In genomic region chr20:21808863-21809664, GRCh38 we compare ENCODE assay signal across 10 cellular contexts.
DNase-seq lines count a peak whose midpoint lies in the region; ATAC-seq and TF ChIP-seq lines count a peak whose summit lies in the region.
"Had no signal": no experiment of that assay in that cellular context is flagged by ENCODE, and none has a peak within 500 bp of the region (broad histone marks: within the 10 kb centered on the region; RNA-seq: fewer than 3 reads in every experiment).

No MANE protein-coding gene starts in this region.

- in situ Hi-C loops in T47D (cut with HindIII; ENCODE audit: low pct_unique_long_range_greater_than_20kb, low sequenced_read_pairs): no loop called here

- H3K4me2 ChIP-seq in PC-9: no peak overlapping the region

- BruUV-seq in PC-9 (replicated peaks; lab: Mats Ljungman, UMichigan): no TSS peak

- 49 to 51% methylated on average over 31 of the region's 31 CpGs for WGBS in tibial nerve, 2 donors

- H3K27ac ChIP-seq in 22Rv1 (no peak overlapping the region), PC-9 (no peak overlapping the region), tibial nerve (no peak overlapping the region)
- H3K27ac ChIP-seq: skin epidermis had no signal

- H3K4me1 ChIP-seq in PC-9 (replicated peaks; ENCODE audit: insufficient read depth) (no peaks in the 10 kb centered on the region), mucosa of descending colon (ENCODE audit: low read depth) (no peaks in the 10 kb centered on the region), tibial nerve (no peaks in the 10 kb centered on the region)

- TF ChIP-seq CTCF in 22Rv1 (IDR thresholded peaks at IDR 0.05) (peak; percentile 93), PC-9 (conservative IDR thresholded peaks at IDR 0.05) (peak; percentile 90), mucosa of descending colon (IDR thresholded peaks at IDR 0.05) (peak; percentile 52), tibial nerve (IDR thresholded peaks at IDR 0.05) (peak; percentile 41 to 67 (median 55))

- no peak for TF ChIP-seq POLR2A in tibial nerve (IDR thresholded peaks at IDR 0.05)

- H4K20me1 ChIP-seq in PC-9 (ENCODE audit: insufficient read depth): no peaks in the 10 kb centered on the region

- CTCF ChIA-PET in PC-9 (lab: Charles Lee): no interaction called here

- H3F3A ChIP-seq in PC-9 (ENCODE audit: insufficient read depth, low read depth): no peaks in the 10 kb centered on the region

- ATAC-seq in GM18867 (IDR thresholded peaks at IDR 0.05; ENCODE audit: unreplicated experiment) (peak; percentile 63), mucosa of descending colon (peak; percentile 49), esophagus mucosa (no peak), GM21786 (IDR thresholded peaks at IDR 0.05; ENCODE audit: unreplicated experiment) (no peak)
- ATAC-seq: activated naive CD4-positive, alpha-beta T cell treated with anti-CD3 and anti-CD28 coated beads, Interleukin-2, amount 50 U/mL, for 72 hours had no signal

- H3K79me2 ChIP-seq in PC-9 (ENCODE audit: low read depth): no peaks in the 10 kb centered on the region

- H3K9me2 ChIP-seq in PC-9 (ENCODE audit: insufficient read depth): no peaks in the 10 kb centered on the region

- POLR2A ChIA-PET in PC-9 (lab: Charles Lee; ENCODE audit: unreplicated experiment): no interaction called here

- intact Hi-C loops in PC-9 (cut with micrococcal nuclease; ENCODE audit: unreplicated experiment) (no loop called here), mucosa of descending colon (cut with DNase I, micrococcal nuclease) (loop anchor here in 1 of 2 donors (5.0 kb wide), 1 partner anchor 503 kb away; no protein-coding TSS in a partner anchor)

- H3K4me3 ChIP-seq in PC-9 (no peak overlapping the region), mucosa of descending colon (no peak overlapping the region), tibial nerve (no peak overlapping the region)
- H3K4me3 ChIP-seq: skin epidermis had no signal

- H2AFZ ChIP-seq in PC-9: no peak overlapping the region

- peak in 1 of 2 experiments; percentile 13 for DNase-seq in PC-9
- peak; percentile 44 to 51 for DNase-seq in T47D (ENCODE audit: low read depth in 1 of 2, low spot score in 1 of 2)
- DNase-seq in mucosa of descending colon: peak; percentile 49 to 62 (median 56)
- peak; percentile 32 to 45 for DNase-seq in tibial nerve (ENCODE audit: low spot score in 2 of 2)

- peaks cover 11% of the 10 kb centered on the region for H3K27me3 ChIP-seq in PC-9 (ENCODE audit: insufficient read depth, low read depth)
- no peaks in the 10 kb centered on the region for H3K27me3 ChIP-seq in tibial nerve

- H3K9me3 ChIP-seq in PC-9 (ENCODE audit: insufficient read depth, low read depth) (no peaks in the 10 kb centered on the region), mucosa of descending colon (no peaks in the 10 kb centered on the region), tibial nerve (peaks cover 0 to 8% (median 0%) of the 10 kb centered on the region in 4 donors)

- no peak for TF ChIP-seq EP300 in tibial nerve (IDR thresholded peaks at IDR 0.05)

- H3K36me3 ChIP-seq in PC-9 (ENCODE audit: low read depth) (no peaks in the 10 kb centered on the region), mucosa of descending colon (ENCODE audit: low read depth) (no peaks in the 10 kb centered on the region), tibial nerve (no peaks in the 10 kb centered on the region)

Comparison
In these comparisons a context has a peak if more than half of its experiments do, and no peak if none do; other contexts are left out.
1. ATAC-seq: peak in GM18867 (single experiment) and mucosa of descending colon (single experiment); none in esophagus mucosa (single experiment) and GM21786 (single experiment).
2. Peak in every context shown above with its lines, with median percentiles within 50 percentile points of each other: CTCF ChIP-seq.